Comparison of ENCODE assay signal across 13 cellular contexts in the genomic region with DNA sequence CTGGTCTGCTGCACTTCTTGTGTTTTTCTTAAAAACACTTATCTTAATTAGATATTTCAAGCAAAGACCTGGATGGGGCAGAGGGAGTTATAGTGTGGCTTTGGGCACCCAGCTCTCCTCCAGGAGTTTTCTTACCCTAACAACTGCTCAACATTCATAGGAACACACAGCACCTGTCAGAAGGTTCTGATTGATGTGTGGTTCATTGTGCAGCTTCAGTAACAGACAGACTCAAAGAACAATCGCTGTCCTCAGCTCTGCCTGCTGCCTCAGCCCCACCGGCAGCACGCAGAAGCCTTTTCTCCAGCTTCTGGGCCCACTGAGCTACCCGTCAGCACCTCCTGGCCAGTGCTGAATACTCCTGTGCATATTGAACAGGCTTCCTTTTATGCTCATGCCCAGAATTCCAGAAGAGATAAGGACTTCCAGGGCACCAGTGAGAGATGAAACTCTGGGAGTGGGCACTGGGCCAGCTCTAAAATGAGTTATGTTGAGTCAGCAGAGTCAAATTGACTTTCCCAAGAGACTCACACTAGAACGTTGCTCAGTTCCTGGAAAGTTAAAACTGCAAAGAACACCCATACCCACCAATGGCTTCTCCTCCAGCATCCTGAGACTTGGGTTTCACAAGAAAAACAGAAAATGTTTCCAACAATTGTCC.
A peak's percentile ranks its signal among the peaks of the same experiment; 100 is the strongest.
DNase-seq lines count a peak whose midpoint lies in the region; ATAC-seq and TF ChIP-seq lines count a peak whose summit lies in the region.
"Had no signal": no experiment of that assay in that cellular context is flagged by ENCODE, and none has a peak within 500 bp of the region (broad histone marks: within the 10 kb centered on the region; RNA-seq: fewer than 3 reads in every experiment).

No MANE protein-coding gene starts in this region.

- POLR2A ChIA-PET in Caco-2 (lab: Charles Lee), result no interaction called here

- intact Hi-C loops in Caco-2 (cut with micrococcal nuclease; ENCODE audit: unreplicated experiment), result loop anchor here (2.0 to 5.0 kb wide), 2 partner anchors 33 to 320 kb away; no protein-coding TSS in a partner anchor

- H3K4me1 Mint-ChIP-seq in Caco-2 (ENCODE audit: low read depth, unreplicated experiment), result peaks cover 26% of the 10 kb centered on the region
- H3K4me1 Mint-ChIP-seq: naive B cell had no signal

- H3K27ac Mint-ChIP-seq in Caco-2 (ENCODE audit: unreplicated experiment), result peak overlapping the region; percentile 89
- H3K27ac Mint-ChIP-seq: naive B cell had no signal

- H3K27me3 Mint-ChIP-seq in Caco-2 (ENCODE audit: insufficient read depth, unreplicated experiment), result no peaks in the 10 kb centered on the region

- no peaks in the 10 kb centered on the region for H3K27me3 ChIP-seq in Caco-2 (replicated peaks; ENCODE audit: control insufficient read depth, insufficient read depth, low read length)
- H3K27me3 ChIP-seq in osteoblast (ENCODE audit: insufficient read depth, low read length), result no peaks in the 10 kb centered on the region
- H3K27me3 ChIP-seq: gastrocnemius medialis had no signal

- H3K27ac ChIP-seq in SK-N-MC (no peak overlapping the region), osteoblast (ENCODE audit: low read depth, low read length) (no peak overlapping the region)
- H3K27ac ChIP-seq: gastrocnemius medialis had no signal

- no peaks in the 10 kb centered on the region for H3K9me3 Mint-ChIP-seq in Caco-2 (ENCODE audit: unreplicated experiment)

- no peak overlapping the region for H3K4me3 Mint-ChIP-seq in Caco-2 (ENCODE audit: unreplicated experiment)
- H3K4me3 Mint-ChIP-seq: naive B cell had no signal

- CTCF ChIA-PET in Caco-2 (lab: Charles Lee), result no interaction called here

- ATAC-seq in GM21737 (IDR thresholded peaks at IDR 0.05; ENCODE audit: unreplicated experiment), result no peak
- ATAC-seq in GM18873 (IDR thresholded peaks at IDR 0.05; ENCODE audit: low FRiP score, unreplicated experiment), result no peak
- ATAC-seq: gastrocnemius medialis had no signal

- DNase-seq in Caco-2 (no peak), SK-N-MC (ENCODE audit: low read depth, low spot score) (peak; percentile 61), fibroblast of villous mesenchyme (ENCODE audit: low read depth) (peak; percentile 96), osteoblast (ENCODE audit: insufficient read length, low spot score, missing footprints) (peak; percentile 92), HUDEP-2 (lab: John Stamatoyannopoulos, UW; ENCODE audit: unreplicated experiment in 76 of 76) (no peak), SKM-1 (lab: John Stamatoyannopoulos, UW; ENCODE audit: unreplicated experiment) (no peak)
- DNase-seq: activated CD4-positive, alpha-beta T cell treated with anti-CD3 and anti-CD28 coated beads for 1 hour; activated naive CD4-positive, alpha-beta T cell treated with Interleukin-2 at 50 U/mL for 16 hours; gastrocnemius medialis; naive B cell; NCI-H146 had no signal

- H3K9ac ChIP-seq in SK-N-MC (ENCODE audit: insufficient read length), result no peak overlapping the region

- H3K4me1 ChIP-seq in Caco-2, result peaks cover 37% of the 10 kb centered on the region
- peaks cover 13% of the 10 kb centered on the region for H3K4me1 ChIP-seq in osteoblast (ENCODE audit: insufficient read depth, low read length)
- H3K4me1 ChIP-seq: gastrocnemius medialis had no signal

- H3K9me3 ChIP-seq in Caco-2 (peaks cover 7% of the 10 kb centered on the region; the same call in 1 of the 2 replicates), SK-N-MC (ENCODE audit: low read depth, low read length) (no peaks in the 10 kb centered on the region), osteoblast (ENCODE audit: low read depth, low read length) (no peaks in the 10 kb centered on the region)
- H3K9me3 ChIP-seq: gastrocnemius medialis had no signal

- peaks cover 15% of the 10 kb centered on the region for H3K36me3 Mint-ChIP-seq in Caco-2 (ENCODE audit: insufficient read depth, unreplicated experiment)
- H3K36me3 Mint-ChIP-seq: naive B cell had no signal

- TF ChIP-seq CTCF in Caco-2 (IDR thresholded peaks at IDR 0.05; ENCODE audit: insufficient read depth in 1 of 2, low read depth in 1 of 2, low read length in 1 of 2, severe bottlenecking in 1 of 2, unreplicated experiment in 1 of 2) (no peak), fibroblast of villous mesenchyme (IDR thresholded peaks at IDR 0.05; ENCODE audit: insufficient read depth, low read depth, low read length) (no peak), osteoblast (IDR thresholded peaks at IDR 0.05; ENCODE audit: extremely low read depth, low read depth, low read length) (no peak)

- H3K36me3 ChIP-seq in Caco-2 (ENCODE audit: control insufficient read depth, insufficient read depth, low read length) (no peaks in the 10 kb centered on the region), SK-N-MC (ENCODE audit: insufficient read depth, low read length) (peaks cover 8% of the 10 kb centered on the region; the same call in 1 of the 2 replicates), osteoblast (ENCODE audit: insufficient read depth, low read length) (peaks cover 84% of the 10 kb centered on the region)

- H4K20me1 ChIP-seq in osteoblast (ENCODE audit: insufficient read depth, low read length), result peaks cover 7% of the 10 kb centered on the region

- H3K4me3 ChIP-seq in Caco-2 (ENCODE audit: low read depth, low read length) (no peak overlapping the region), SK-N-MC (no peak overlapping the region), fibroblast of villous mesenchyme (ENCODE audit: low read depth, low read length) (no peak overlapping the region), osteoblast (ENCODE audit: insufficient read depth, low read length) (no peak overlapping the region)
- H3K4me3 ChIP-seq: gastrocnemius medialis had no signal

- H3K79me2 ChIP-seq in osteoblast (ENCODE audit: insufficient read depth, low read length), result no peaks in the 10 kb centered on the region

- H2AFZ ChIP-seq in osteoblast (ENCODE audit: low read length), result no peak overlapping the region

- BruUV-seq in Caco-2 (replicated peaks; lab: Mats Ljungman, UMichigan), result no TSS peak

- no peak overlapping the region for H3K4me2 ChIP-seq in osteoblast (ENCODE audit: insufficient read depth, low read length)

Comparison
In these comparisons a context has a peak if more than half of its experiments do, and no peak if none do; other contexts are left out.
1. DNase-seq: peak in SK-N-MC (single experiment), fibroblast of villous mesenchyme (single experiment) and osteoblast (single experiment); none in Caco-2 (0 of 2), HUDEP-2 (0 of 76) and SKM-1 (single experiment).